Comparison of ENCODE assay signal across 8 cellular contexts in genomic region chr11:43944761-43945311, GRCh38. TPM values are rescaled to one million over a fixed set of nuclear protein-coding genes. Genes with fewer than 3 reads are reported as not detected.
DNase-seq lines count a peak whose midpoint lies in the region; ATAC-seq, FAIRE-seq and TF ChIP-seq lines count a peak whose summit lies in the region.

No MANE protein-coding gene starts in this region.

- no TSS peak for BruUV-seq in HCT116 (replicated peaks; lab: Mats Ljungman, UMichigan)

- no peak for TF ChIP-seq EP300 in transverse colon (IDR thresholded peaks at IDR 0.05; ENCODE audit: low read depth)

- H3K4me3 ChIP-seq in HCT116 (replicated peaks in 1 of 2; ENCODE audit: low read depth in 1 of 2, low read length in 2 of 2) (peak overlapping the region; percentile 38 to 55), transverse colon (peak overlapping the region in 2 of 4 donors; percentile 54 to 55)

- H3K36me3 ChIP-seq in HCT116 (ENCODE audit: control insufficient read depth in 1 of 2, insufficient read depth in 2 of 2, low read length in 2 of 2) (no peaks in the 10 kb centered on the region), transverse colon (no peaks in the 10 kb centered on the region)

- CTCF ChIA-PET in HCT116 (lab: Charles Lee) = interaction anchor here (0.6 to 2.8 kb wide), 13 partner anchors 10 to 119 kb away, joined by 3 to 24 read pairs (median 4); no protein-coding TSS in a partner anchor

- peaks cover 20% of the 10 kb centered on the region for H3K4me1 Mint-ChIP-seq in osteocyte (ENCODE audit: unreplicated experiment)

- RAD21 ChIA-PET in HCT116 (lab: Charles Lee; ENCODE audit: low non-redundant PET in 1 of 2, low total read pairs in 2 of 2, uncharacterized antibody in 2 of 2, unreplicated experiment in 2 of 2) = interaction anchor here in 1 of 2 experiments (1.0 kb wide), 1 partner anchor 55 kb away, joined by 3 read pairs; no protein-coding TSS in a partner anchor

- 21% methylated on average over 16 of the region's 16 CpGs; no CpG with 5 or more reads in 1 of the 2 donors for WGBS in transverse colon (ENCODE audit: low coverage in 1 of 2), 2 donors

- TF ChIP-seq RAD21 in HCT116 (IDR thresholded peaks at IDR 0.05; ENCODE audit: low read depth) = peak; percentile 83

- H3K9me2 ChIP-seq in HCT116 (ENCODE audit: insufficient read depth) = no peaks in the 10 kb centered on the region

- ATAC-seq in HCT116 (peak; percentile 81), GM21825 (IDR thresholded peaks at IDR 0.05; ENCODE audit: unreplicated experiment) (no peak)

- H3K4me2 ChIP-seq in HCT116 (ENCODE audit: low read length) = peak overlapping the region; percentile 86

- peak overlapping the region; percentile 18 for H3K4me3 Mint-ChIP-seq in osteocyte (ENCODE audit: unreplicated experiment)

- peaks cover 4% of the 10 kb centered on the region for H3K36me3 Mint-ChIP-seq in osteocyte (ENCODE audit: unreplicated experiment)

- no peaks in the 10 kb centered on the region for H3K9me3 Mint-ChIP-seq in osteocyte (ENCODE audit: unreplicated experiment)

- peaks cover 62% of the 10 kb centered on the region for H3K27me3 Mint-ChIP-seq in osteocyte (ENCODE audit: unreplicated experiment)

- no peaks in the 10 kb centered on the region for H4K20me1 ChIP-seq in HCT116 (ENCODE audit: insufficient read depth)

- POLR2A ChIA-PET in HCT116 (lab: Charles Lee) = no interaction called here

- H3K9me3 ChIP-seq in HCT116 (ENCODE audit: control insufficient read depth in 1 of 2, insufficient read depth in 1 of 2, low read depth in 1 of 2, low read length in 2 of 2) (no peaks in the 10 kb centered on the region), transverse colon (no peaks in the 10 kb centered on the region)

- H3K27ac ChIP-seq in HCT116 (ENCODE audit: low read depth, low read length) (no peak overlapping the region), transverse colon (peak overlapping the region; percentile 80 to 94 (median 88))

- no peak for FAIRE-seq in frontal cortex (lab: Jason Lieb, UNC)

- intact Hi-C loops in HCT116 (cut with micrococcal nuclease) (loop anchor here (1.0 kb wide), 2 partner anchors 55 to 92 kb away; no protein-coding TSS in a partner anchor), transverse colon (cut with DNase I; ENCODE audit: low total_unique reads) (loop anchor here (5.0 kb wide), 1 partner anchor 53 kb away; no protein-coding TSS in a partner anchor)

- H3K79me2 ChIP-seq in HCT116 (ENCODE audit: insufficient read depth, low read length) = no peaks in the 10 kb centered on the region

- DNase-seq in CD1c-positive myeloid dendritic cell (ENCODE audit: extremely low spot score) (peak; percentile 56), HCT116 (ENCODE audit: low read depth, low spot score) (no peak), frontal cortex (ENCODE audit: low spot score in 2 of 2) (peak; percentile 67), osteocyte (ENCODE audit: extremely low spot score, unreplicated experiment) (no peak), transverse colon (peak; percentile 75)
- peak; percentile 54 for DNase-seq in activated T-helper 9 cell treated with anti-CD3 and anti-CD28 coated beads, Interleukin-2, amount 50 U/mL, for 16 hours (ENCODE audit: low read depth)

- in situ Hi-C loops in transverse colon (cut with MboI; ENCODE audit: low pct_ligation_motif_present in 1 of 4, low pct_unique_long_range_greater_than_20kb in 1 of 4, low sequenced_read_pairs in 3 of 4) = no loop called here

- H3K9ac ChIP-seq in HCT116 (ENCODE audit: low read length) = no peak overlapping the region

- TF ChIP-seq POLR2A in HCT116 (IDR thresholded peaks at IDR 0.05; ENCODE audit: borderline replicate concordance, extremely low read depth, insufficient read depth, insufficient read length) = no peak
- TF ChIP-seq POLR2A in transverse colon (IDR thresholded peaks at IDR 0.05) = no peak

- peak overlapping the region; percentile 45 for H2AFZ ChIP-seq in HCT116 (ENCODE audit: low read depth, low read length, poor library complexity, severe bottlenecking)

- no peak overlapping the region for H3K27ac Mint-ChIP-seq in osteocyte (ENCODE audit: unreplicated experiment)

- H3K4me1 ChIP-seq in HCT116 (ENCODE audit: control insufficient read depth in 1 of 2, insufficient read depth in 2 of 2, low read length in 2 of 2) = peaks cover 0 to 12% of the 10 kb centered on the region in 2 experiments; a peak in 2 of 4 replicates
- H3K4me1 ChIP-seq in transverse colon = peaks cover 0 to 29% (median 15%) of the 10 kb centered on the region in 4 donors

- H3K27me3 ChIP-seq in HCT116 (ENCODE audit: insufficient read depth, low read length) (no peaks in the 10 kb centered on the region), transverse colon (peaks cover 54% of the 10 kb centered on the region)

- peak; percentile 80 to 99 (median 92) for TF ChIP-seq CTCF in HCT116 (IDR thresholded peaks at IDR 0.05 in 2 of 3, conservative IDR thresholded peaks at IDR 0.05 in 1 of 3; ENCODE audit: borderline replicate concordance in 1 of 3, insufficient read depth in 1 of 3, low read depth in 2 of 3, low read length in 2 of 3)
- TF ChIP-seq CTCF in osteocyte (IDR thresholded peaks at IDR 0.05) = peak; percentile 66
- peak; percentile 69 to 86 (median 75) for TF ChIP-seq CTCF in transverse colon (IDR thresholded peaks at IDR 0.05)

TF ChIP-seq in HCT116, 20 proteins besides CTCF, POLR2A, EP300 and RAD21:
- TF ChIP-seq ZBTB33 (IDR thresholded peaks at IDR 0.05; ENCODE audit: extremely low read depth, insufficient replicate concordance, low read length) (no peak), ATF3 (IDR thresholded peaks at IDR 0.05) (no peak), EGR1 (IDR thresholded peaks at IDR 0.05; ENCODE audit: low read depth) (no peak), CBX3 (IDR thresholded peaks at IDR 0.05; ENCODE audit: low read depth) (no peak), ELF1 (IDR thresholded peaks at IDR 0.05; ENCODE audit: borderline replicate concordance, low read depth) (no peak), EZH2phosphoT487 (IDR thresholded peaks at IDR 0.05; ENCODE audit: borderline replicate concordance) (no peak), EZH2 (IDR thresholded peaks at IDR 0.05) (no peak), ZNF274 (IDR thresholded peaks at IDR 0.05; ENCODE audit: low read depth, low read length) (no peak), SIN3A (IDR thresholded peaks at IDR 0.05; ENCODE audit: low read depth) (no peak)

TF ChIP-seq in PFSK-1, 5 proteins besides CTCF, POLR2A, EP300 and RAD21:
- TF ChIP-seq SIN3A (IDR thresholded peaks at IDR 0.05; ENCODE audit: borderline replicate concordance, insufficient read depth, low read length) (no peak), TAF1 (IDR thresholded peaks at IDR 0.05; ENCODE audit: borderline replicate concordance, insufficient read depth, low read length) (0 out of 2 replicates have a peak, but pooled peaks have one; percentile 24)
TF ChIP-seq in PFSK-1: peak in this region for 1.

RNA-seq across cellular contexts. Expression of gene C11orf96, which starts 2.4 kb away (rescaled TPM):
- total RNA-seq in HCT116 (2021; ENCODE audit: unreplicated experiment) = 0.34 TPM
- polyA plus RNA-seq in HCT116 (2012) = not detected in 2 replicates
- 209 TPM for polyA plus RNA-seq in PFSK-1 (2012; ENCODE audit: insufficient read length, low read depth)
- total RNA-seq in frontal cortex = 15.5 TPM
- total RNA-seq in osteocyte = 1.1 and 1.2 TPM in 2 replicates
- total RNA-seq in transverse colon = 100 to 1,000 TPM in 2 of 4 donors, 10 to 100 TPM in 2; 20.6 to 305 (median 134) TPM

Comparison
In these comparisons a context has a peak if more than half of its experiments do, and no peak if none do; other contexts are left out.
1. DNase-seq: peak in CD1c-positive myeloid dendritic cell (single experiment), activated T-helper 9 cell treated with anti-CD3 and anti-CD28 coated beads, Interleukin-2, amount 50 U/mL, for 16 hours (single experiment), frontal cortex (2 of 2) and transverse colon (single experiment); none in HCT116 (single experiment) and osteocyte (single experiment).
2. Peak in every context shown above with its lines, with median percentiles within 50 percentile points of each other: CTCF ChIP-seq.